In genomic region chr12:76413121-76413520, GRCh38 we compare ENCODE assay signal across 25 cellular contexts.
DNase-seq lines count a peak whose midpoint lies in the region; ATAC-seq, FAIRE-seq and TF ChIP-seq lines count a peak whose summit lies in the region.
"Had no signal": no experiment of that assay in that cellular context is flagged by ENCODE, and none has a peak within 500 bp of the region (broad histone marks: within the 10 kb centered on the region; RNA-seq: fewer than 3 reads in every experiment).

No MANE protein-coding gene starts in this region.

- H3K27ac ChIP-seq in RWPE1 (no peak overlapping the region), coronary artery (no peak overlapping the region)
- H3K27ac ChIP-seq: A549; BLaER1 treated with 17β-estradiol and CSF1 and Interleukin-3, amounts not matched to agents 10 nM and 100 nM; GM23248 had no signal

- DNase-seq in RWPE1 (ENCODE audit: low spot score) (peak; percentile 5), bronchial epithelial cell (ENCODE audit: low read depth) (peak; percentile 70), NCI-H1436 (lab: John Stamatoyannopoulos, UW) (no peak), NCI-H146 treated with DMSO at 0.1 percent for 48 hours (lab: John Stamatoyannopoulos, UW; ENCODE audit: unreplicated experiment) (no peak), coronary artery (ENCODE audit: low spot score) (no peak)
- DNase-seq: 8988T; ACHN; AML-193; BE2C; CD4-positive, alpha-beta T cell; CD8-positive, alpha-beta memory T cell; DMS 273 treated with DMSO at 0.1 percent for 48 hours; DMS79; EL; GDM1; GM23248; H7; HCEC 1CT had no signal

- H3K4me3 ChIP-seq in bronchial epithelial cell (ENCODE audit: low read depth, low read length) (no peak overlapping the region), coronary artery (no peak overlapping the region)
- H3K4me3 ChIP-seq: A549; BLaER1 treated with 17β-estradiol and CSF1 and Interleukin-3, amounts not matched to agents 10 nM and 100 nM; GM12878; GM23248 had no signal

- no peak for TF ChIP-seq CTCF in RWPE1 (conservative IDR thresholded peaks at IDR 0.05; ENCODE audit: low read depth)
- TF ChIP-seq CTCF in bronchial epithelial cell (IDR thresholded peaks at IDR 0.05; ENCODE audit: insufficient read depth, low read length, severe bottlenecking), result no peak
- TF ChIP-seq CTCF in coronary artery (IDR thresholded peaks at IDR 0.05), result no peak

- no peaks in the 10 kb centered on the region for H3K27me3 ChIP-seq in bronchial epithelial cell (ENCODE audit: control insufficient read depth, insufficient read depth, low read length)
- H3K27me3 ChIP-seq: BE2C; BLaER1 treated with 17β-estradiol and CSF1 and Interleukin-3, amounts not matched to agents 10 nM and 100 nM had no signal

- FAIRE-seq in bronchial epithelial cell (lab: Jason Lieb, UNC), result no peak
- FAIRE-seq: A549, D721Med, GM12878, GM19239, H1 had no signal

- peak; percentile 58 for ATAC-seq in esophagus mucosa
- ATAC-seq: A549, GM12878 had no signal

- no peaks in the 10 kb centered on the region for H3K36me3 ChIP-seq in bronchial epithelial cell (ENCODE audit: control insufficient read depth, insufficient read depth, low read length)
- H3K36me3 ChIP-seq: BE2C had no signal

- POLR2A ChIA-PET in RWPE1 (lab: Yijun Ruan, JAX; ENCODE audit: low non-redundant PET), result no interaction called here

- CTCF ChIA-PET in RWPE1 (lab: Yijun Ruan, JAX), result no interaction called here

Comparison
In these comparisons a context has a peak if more than half of its experiments do, and no peak if none do; other contexts are left out.
1. DNase-seq: peak in RWPE1 (single experiment) and bronchial epithelial cell (single experiment); none in NCI-H1436 (single experiment), NCI-H146 treated with DMSO at 0.1 percent for 48 hours (single experiment) and coronary artery (single experiment).